1 cellular context compared by ENCODE assay signal in the genomic region with DNA sequence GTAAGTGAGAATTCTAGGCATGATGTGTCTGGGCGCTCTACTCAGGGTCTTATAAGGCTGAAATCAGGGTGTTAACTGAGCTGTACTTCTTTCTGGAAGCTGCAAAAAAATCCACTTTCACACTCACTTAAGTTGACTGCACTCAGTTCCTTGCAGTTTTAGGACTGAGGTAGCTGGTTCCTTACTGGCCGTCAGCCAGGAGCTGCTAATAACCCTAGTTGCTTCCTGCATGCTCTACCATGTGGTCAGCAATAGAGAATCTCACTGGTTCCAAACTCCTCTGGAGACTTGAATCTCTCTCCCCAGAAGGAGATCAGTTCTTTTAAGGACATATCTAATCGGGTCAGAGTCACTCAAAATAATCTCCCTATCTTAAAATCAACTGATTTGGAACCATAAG.
TF ChIP-seq lines count a peak whose summit lies in the region.

No MANE protein-coding gene starts in this region.

TF ChIP-seq in GM12878, 131 proteins besides CTCF, POLR2A, EP300 and RAD21 (continued from another document):
- TF ChIP-seq, protein P1, sequence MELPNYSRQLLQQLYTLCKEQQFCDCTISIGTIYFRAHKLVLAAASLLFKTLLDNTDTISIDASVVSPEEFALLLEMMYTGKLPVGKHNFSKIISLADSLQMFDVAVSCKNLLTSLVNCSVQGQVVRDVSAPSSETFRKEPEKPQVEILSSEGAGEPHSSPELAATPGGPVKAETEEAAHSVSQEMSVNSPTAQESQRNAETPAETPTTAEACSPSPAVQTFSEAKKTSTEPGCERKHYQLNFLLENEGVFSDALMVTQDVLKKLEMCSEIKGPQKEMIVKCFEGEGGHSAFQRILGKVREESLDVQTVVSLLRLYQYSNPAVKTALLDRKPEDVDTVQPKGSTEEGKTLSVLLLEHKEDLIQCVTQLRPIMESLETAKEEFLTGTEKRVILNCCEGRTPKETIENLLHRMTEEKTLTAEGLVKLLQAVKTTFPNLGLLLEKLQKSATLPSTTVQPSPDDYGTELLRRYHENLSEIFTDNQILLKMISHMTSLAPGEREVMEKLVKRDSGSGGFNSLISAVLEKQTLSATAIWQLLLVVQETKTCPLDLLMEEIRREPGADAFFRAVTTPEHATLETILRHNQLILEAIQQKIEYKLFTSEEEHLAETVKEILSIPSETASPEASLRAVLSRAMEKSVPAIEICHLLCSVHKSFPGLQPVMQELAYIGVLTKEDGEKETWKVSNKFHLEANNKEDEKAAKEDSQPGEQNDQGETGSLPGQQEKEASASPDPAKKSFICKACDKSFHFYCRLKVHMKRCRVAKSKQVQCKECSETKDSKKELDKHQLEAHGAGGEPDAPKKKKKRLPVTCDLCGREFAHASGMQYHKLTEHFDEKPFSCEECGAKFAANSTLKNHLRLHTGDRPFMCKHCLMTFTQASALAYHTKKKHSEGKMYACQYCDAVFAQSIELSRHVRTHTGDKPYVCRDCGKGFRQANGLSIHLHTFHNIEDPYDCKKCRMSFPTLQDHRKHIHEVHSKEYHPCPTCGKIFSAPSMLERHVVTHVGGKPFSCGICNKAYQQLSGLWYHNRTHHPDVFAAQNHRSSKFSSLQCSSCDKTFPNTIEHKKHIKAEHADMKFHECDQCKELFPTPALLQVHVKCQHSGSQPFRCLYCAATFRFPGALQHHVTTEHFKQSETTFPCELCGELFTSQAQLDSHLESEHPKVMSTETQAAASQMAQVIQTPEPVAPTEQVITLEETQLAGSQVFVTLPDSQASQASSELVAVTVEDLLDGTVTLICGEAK (IDR thresholded peaks at IDR 0.05; ENCODE audit: borderline replicate concordance): no peak
TF ChIP-seq in GM12878: peak in this region for 0.
